ENCODE assay signal across 17 cellular contexts in the genomic region with DNA sequence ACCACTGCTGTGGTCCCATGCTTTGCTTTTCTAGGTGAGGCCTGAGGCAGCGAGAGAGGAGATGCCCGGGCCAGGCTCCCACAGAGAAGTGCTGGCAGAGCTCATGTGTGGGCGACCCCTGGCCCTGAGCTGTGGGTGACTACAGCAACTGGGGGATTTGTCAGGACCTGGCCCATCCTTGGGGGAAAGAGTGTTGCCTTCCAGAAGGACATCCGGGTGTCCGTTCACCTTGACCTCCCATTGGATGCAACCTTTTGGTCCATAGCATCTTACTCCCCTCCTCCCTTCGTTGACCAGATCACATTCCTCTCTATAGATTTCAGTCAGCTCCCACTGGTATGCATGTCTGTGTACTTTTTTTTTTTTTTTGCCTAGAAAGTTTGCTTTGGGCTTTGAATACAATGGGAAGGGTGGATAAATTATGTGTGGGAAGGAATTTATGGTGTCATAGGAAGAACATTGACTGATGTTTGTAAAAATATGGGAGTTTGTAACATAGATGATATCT.
"Had no signal": no experiment of that assay in that cellular context is flagged by ENCODE, and none has a peak within 500 bp of the region (broad histone marks: within the 10 kb centered on the region; RNA-seq: fewer than 3 reads in every experiment).

No MANE protein-coding gene starts in this region.

- H3K36me3 ChIP-seq: gastrocnemius medialis, stomach had no signal

- H3K4me3 ChIP-seq: gastrocnemius medialis, SK-N-MC, stomach had no signal

- H3K4me1 ChIP-seq: gastrocnemius medialis had no signal

- DNase-seq: activated B cell treated with CpG ODN at 0.5 μM for 24 hours; activated CD4-positive, alpha-beta T cell treated with anti-CD3 and anti-CD28 coated beads, Interleukin-2, amount 10 ng/mL, durations not matched to agents 7 days and 5 days; activated naive CD4-positive, alpha-beta T cell treated with anti-CD3 and anti-CD28 coated beads for 36 hours; activated T-cell treated with anti-CD3 and anti-CD28 coated beads for 4 hours; caudate nucleus; cortex of kidney; effector memory CD4-positive, alpha-beta T cell; gastrocnemius medialis; kidney; mesendoderm; stimulated activated CD4-positive, alpha-beta T cell treated with anti-CD3 and anti-CD28 coated beads, Interleukin-12 subunit alpha, Interleukin-12 subunit beta, amount 100 ng/mL, for 4 hours; stimulated activated CD4-positive, alpha-beta T cell treated with anti-CD3 and anti-CD28 coated beads, Interleukin-2, amount 100 ng/mL, for 48 hours; stimulated activated CD8-positive, alpha-beta memory T cell treated with anti-CD3 and anti-CD28 coated beads, Interleukin-4, amount 100 ng/mL, for 48 hours; stomach had no signal

- H3K4me3 Mint-ChIP-seq: activated B cell treated with CpG ODN at 0.5 μM for 24 hours; activated CD4-positive, alpha-beta T cell treated with anti-CD3 and anti-CD28 coated beads, Interleukin-2, amount 10 ng/mL, durations not matched to agents 7 days and 5 days; activated naive CD4-positive, alpha-beta T cell treated with anti-CD3 and anti-CD28 coated beads for 36 hours; activated T-helper 17 cell treated with anti-CD3 and anti-CD28 coated beads, Interleukin-2, amount 50 U/mL, for 72 hours had no signal

- ATAC-seq: activated T-helper 17 cell treated with anti-CD3 and anti-CD28 coated beads, Interleukin-2, amount 50 U/mL, for 72 hours; gastrocnemius medialis had no signal

- H3K9me3 ChIP-seq: gastrocnemius medialis, stomach had no signal

- H3K27me3 ChIP-seq: gastrocnemius medialis, stomach had no signal

- H3K9me3 Mint-ChIP-seq: activated B cell treated with CpG ODN at 0.5 μM for 24 hours; activated CD4-positive, alpha-beta T cell treated with anti-CD3 and anti-CD28 coated beads, Interleukin-2, amount 10 ng/mL, durations not matched to agents 7 days and 5 days; activated naive CD4-positive, alpha-beta T cell treated with anti-CD3 and anti-CD28 coated beads for 36 hours; activated T-helper 17 cell treated with anti-CD3 and anti-CD28 coated beads, Interleukin-2, amount 50 U/mL, for 72 hours had no signal

- H3K27ac Mint-ChIP-seq: activated B cell treated with CpG ODN at 0.5 μM for 24 hours; activated CD4-positive, alpha-beta T cell treated with anti-CD3 and anti-CD28 coated beads, Interleukin-2, amount 10 ng/mL, durations not matched to agents 7 days and 5 days; activated naive CD4-positive, alpha-beta T cell treated with anti-CD3 and anti-CD28 coated beads for 36 hours; activated T-helper 17 cell treated with anti-CD3 and anti-CD28 coated beads, Interleukin-2, amount 50 U/mL, for 72 hours had no signal

- H3K27me3 Mint-ChIP-seq: activated T-helper 17 cell treated with anti-CD3 and anti-CD28 coated beads, Interleukin-2, amount 50 U/mL, for 72 hours had no signal

- H3K27ac ChIP-seq: epithelial cell of prostate, gastrocnemius medialis, SK-N-MC had no signal

- H3K4me1 Mint-ChIP-seq: activated B cell treated with CpG ODN at 0.5 μM for 24 hours; activated CD4-positive, alpha-beta T cell treated with anti-CD3 and anti-CD28 coated beads, Interleukin-2, amount 10 ng/mL, durations not matched to agents 7 days and 5 days; activated T-helper 17 cell treated with anti-CD3 and anti-CD28 coated beads, Interleukin-2, amount 50 U/mL, for 72 hours had no signal
